25 cellular contexts compared by ENCODE assay signal in genomic region chr2:11163439-11164317, GRCh38.
"Had no signal": no experiment of that assay in that cellular context is flagged by ENCODE, and none has a peak within 500 bp of the region (broad histone marks: within the 10 kb centered on the region; RNA-seq: fewer than 3 reads in every experiment).

No MANE protein-coding gene starts in this region.

- H3K9me3 ChIP-seq: ascending aorta, transverse colon had no signal

- H3K4me3 ChIP-seq: ascending aorta, hepatocyte, smooth muscle cell, transverse colon had no signal

- H3K4me2 ChIP-seq: hepatocyte, smooth muscle cell had no signal

- DNase-seq: activated CD4-positive, alpha-beta T cell treated with anti-CD3 and anti-CD28 coated beads for 1 hour; activated CD4-positive, alpha-beta T cell treated with anti-CD3 and anti-CD28 coated beads, Interleukin-2, amount 50 U/mL, for 1 hour; activated CD8-positive, alpha-beta T cell treated with anti-CD3 and anti-CD28 coated beads, Interleukin-2, amount 10 ng/mL, durations not matched to agents 7 days and 5 days; activated gamma-delta T cell; cerebellar nuclear complex; effector CD8-positive, alpha-beta T cell; foreskin keratinocyte; left ventricle myocardium superior; mammary epithelial cell; midbrain; stimulated activated CD4-positive, alpha-beta T cell treated with anti-CD3 and anti-CD28 coated beads, Interleukin-2, amount 100 ng/mL, for 48 hours; stimulated activated CD8-positive, alpha-beta memory T cell treated with anti-CD3 and anti-CD28 coated beads, Interleukin-4, amount 100 ng/mL, for 48 hours; stimulated activated naive B cell treated with anti-CD40 and anti-IgM and Interleukin-4, amounts not matched to agents 10 μg/mL and 1 μg/mL and 100 μg/mL, for 72 hours; T-cell; transverse colon; WERI-Rb-1 had no signal

- H3K4me3 Mint-ChIP-seq: activated CD8-positive, alpha-beta T cell treated with anti-CD3 and anti-CD28 coated beads, Interleukin-2, amount 10 ng/mL, durations not matched to agents 7 days and 5 days; activated naive CD4-positive, alpha-beta T cell treated with anti-CD3 and anti-CD28 coated beads, Interleukin-2, amount 50 U/mL, for 24 hours; activated T-helper 1 cell treated with anti-CD3 and anti-CD28 coated beads, Interleukin-12 subunit alpha, Interleukin-12 subunit beta, Interleukin-2, Interleukin-4 antibody, amounts not matched to agents 30 ng/mL and 10 ng/mL and 1 ng/mL, durations not matched to agents 14 hours and 24 hours and 36 hours; natural killer cell treated with Interleukin-12 subunit alpha and Interleukin-12 subunit beta and Interleukin-15 and Interleukin-18, amount 100 ng/mL, for 72 hours; stimulated activated naive B cell treated with anti-CD40 and anti-IgM and Interleukin-4, amounts not matched to agents 10 μg/mL and 1 μg/mL and 100 μg/mL, for 72 hours; T-cell; T-helper 2 cell treated with Interferon-gamma antibody and Interleukin-4, amounts not matched to agents 5 μg/mL and 100 μg/mL, for 36 hours had no signal

- H3K27me3 Mint-ChIP-seq: activated naive CD4-positive, alpha-beta T cell treated with anti-CD3 and anti-CD28 coated beads, Interleukin-2, amount 50 U/mL, for 24 hours; natural killer cell treated with Interleukin-12 subunit alpha and Interleukin-12 subunit beta and Interleukin-15 and Interleukin-18, amount 100 ng/mL, for 72 hours; stimulated activated naive B cell treated with anti-CD40 and anti-IgM and Interleukin-4, amounts not matched to agents 10 μg/mL and 1 μg/mL and 100 μg/mL, for 72 hours; T-cell had no signal

- H3K4me1 ChIP-seq: ascending aorta, foreskin keratinocyte, transverse colon had no signal

- H3K9me3 Mint-ChIP-seq: activated naive CD4-positive, alpha-beta T cell treated with anti-CD3 and anti-CD28 coated beads, Interleukin-2, amount 50 U/mL, for 24 hours; activated T-helper 1 cell treated with anti-CD3 and anti-CD28 coated beads, Interleukin-12 subunit alpha, Interleukin-12 subunit beta, Interleukin-2, Interleukin-4 antibody, amounts not matched to agents 30 ng/mL and 10 ng/mL and 1 ng/mL, durations not matched to agents 14 hours and 24 hours and 36 hours; natural killer cell treated with Interleukin-12 subunit alpha and Interleukin-12 subunit beta and Interleukin-15 and Interleukin-18, amount 100 ng/mL, for 72 hours; stimulated activated naive B cell treated with anti-CD40 and anti-IgM and Interleukin-4, amounts not matched to agents 10 μg/mL and 1 μg/mL and 100 μg/mL, for 72 hours; T-cell; T-helper 2 cell treated with Interferon-gamma antibody and Interleukin-4, amounts not matched to agents 5 μg/mL and 100 μg/mL, for 36 hours had no signal

- H3K79me2 ChIP-seq: hepatocyte had no signal

- H3K27ac ChIP-seq: ascending aorta, foreskin keratinocyte, hepatocyte, transverse colon, WERI-Rb-1 had no signal

- FAIRE-seq: urothelium cell line had no signal

- H3K27ac Mint-ChIP-seq: activated CD8-positive, alpha-beta T cell treated with anti-CD3 and anti-CD28 coated beads, Interleukin-2, amount 10 ng/mL, durations not matched to agents 7 days and 5 days; activated naive CD4-positive, alpha-beta T cell treated with anti-CD3 and anti-CD28 coated beads, Interleukin-2, amount 50 U/mL, for 24 hours; activated T-helper 1 cell treated with anti-CD3 and anti-CD28 coated beads, Interleukin-12 subunit alpha, Interleukin-12 subunit beta, Interleukin-2, Interleukin-4 antibody, amounts not matched to agents 30 ng/mL and 10 ng/mL and 1 ng/mL, durations not matched to agents 14 hours and 24 hours and 36 hours; natural killer cell treated with Interleukin-12 subunit alpha and Interleukin-12 subunit beta and Interleukin-15 and Interleukin-18, amount 100 ng/mL, for 72 hours; T-cell; T-helper 2 cell treated with Interferon-gamma antibody and Interleukin-4, amounts not matched to agents 5 μg/mL and 100 μg/mL, for 36 hours had no signal

- H2AFZ ChIP-seq: hepatocyte had no signal

- ATAC-seq: activated CD8-positive, alpha-beta T cell treated with anti-CD3 and anti-CD28 coated beads, Interleukin-2, amount 10 ng/mL, durations not matched to agents 7 days and 5 days; foreskin keratinocyte; left ventricle myocardium superior; natural killer cell treated with Interleukin-12 subunit alpha and Interleukin-12 subunit beta and Interleukin-15 and Interleukin-18, amount 100 ng/mL, for 72 hours; sciatic nerve; stimulated activated naive B cell treated with anti-CD40 and anti-IgM and Interleukin-4, amounts not matched to agents 10 μg/mL and 1 μg/mL and 100 μg/mL, for 72 hours; T-cell had no signal

- H3K36me3 Mint-ChIP-seq: activated naive CD4-positive, alpha-beta T cell treated with anti-CD3 and anti-CD28 coated beads, Interleukin-2, amount 50 U/mL, for 24 hours; natural killer cell treated with Interleukin-12 subunit alpha and Interleukin-12 subunit beta and Interleukin-15 and Interleukin-18, amount 100 ng/mL, for 72 hours had no signal

- H3K36me3 ChIP-seq: transverse colon, WERI-Rb-1 had no signal

- H3K27me3 ChIP-seq: ascending aorta, foreskin keratinocyte, hepatocyte, transverse colon had no signal
